8 cellular contexts compared by ENCODE assay signal in genomic region chr19:10270180-10270615, GRCh38. TPM values are rescaled to one million over a fixed set of nuclear protein-coding genes. Genes with fewer than 3 reads are reported as not detected.
DNase-seq lines count a peak whose midpoint lies in the region; ATAC-seq and TF ChIP-seq lines count a peak whose summit lies in the region.

No MANE protein-coding gene starts in this region.

- H3K4me3 ChIP-seq in AG10803 (ENCODE audit: low read length) = peak overlapping the region; percentile 33
- peak overlapping the region; percentile 69 for H3K4me3 ChIP-seq in fibroblast of the aortic adventitia (ENCODE audit: low read depth, low read length)
- peak overlapping the region; percentile 44 to 48 for H3K4me3 ChIP-seq in vagina

- intact Hi-C loops in vagina (cut with DNase I) = loop anchor here (5.0 kb wide), 1 partner anchor 62 kb away; the partner anchor contains the start of gene RAVER1

- no peaks in the 10 kb centered on the region for H3K36me3 ChIP-seq in vagina

- no peaks in the 10 kb centered on the region for H3K27me3 ChIP-seq in vagina

- H3K27ac Mint-ChIP-seq in activated T-cell treated with anti-CD3 and anti-CD28 coated beads, Interleukin-2, amount 50 U/mL, for 24 hours = peak overlapping the region; percentile 97
- peak overlapping the region; percentile 78 for H3K27ac Mint-ChIP-seq in osteocyte (ENCODE audit: unreplicated experiment)

- H3K4me1 Mint-ChIP-seq in activated T-cell treated with anti-CD3 and anti-CD28 coated beads, Interleukin-2, amount 50 U/mL, for 24 hours (ENCODE audit: low read depth) = peaks cover 42% of the 10 kb centered on the region
- H3K4me1 Mint-ChIP-seq in osteocyte (ENCODE audit: unreplicated experiment) = peaks cover 23% of the 10 kb centered on the region

- H3K4me1 ChIP-seq in vagina = peaks cover 17% of the 10 kb centered on the region

- DNase-seq in AG10803 (ENCODE audit: low read depth) (no peak), NCI-H69 (lab: John Stamatoyannopoulos, UW) (peak; percentile 33), fibroblast of the aortic adventitia (ENCODE audit: low read depth) (no peak), osteocyte (ENCODE audit: extremely low spot score, unreplicated experiment) (peak; percentile 83), vagina (ENCODE audit: extremely low spot score in 2 of 2) (no peak), cortex of kidney (lab: John Stamatoyannopoulos, UW) (no peak)
- peak; percentile 81 for DNase-seq in activated T-cell treated with anti-CD3 and anti-CD28 coated beads, Interleukin-2, amount 50 U/mL, for 24 hours

- peak overlapping the region; percentile 86 for H3K4me3 Mint-ChIP-seq in activated T-cell treated with anti-CD3 and anti-CD28 coated beads, Interleukin-2, amount 50 U/mL, for 24 hours
- peak overlapping the region; percentile 71 for H3K4me3 Mint-ChIP-seq in osteocyte (ENCODE audit: unreplicated experiment)

- no peak for TF ChIP-seq POLR2A in vagina (IDR thresholded peaks at IDR 0.05)

- H3K27ac ChIP-seq in vagina = peak overlapping the region; percentile 68

- no peaks in the 10 kb centered on the region for H3K27me3 Mint-ChIP-seq in activated T-cell treated with anti-CD3 and anti-CD28 coated beads, Interleukin-2, amount 50 U/mL, for 24 hours
- H3K27me3 Mint-ChIP-seq in osteocyte (ENCODE audit: unreplicated experiment) = no peaks in the 10 kb centered on the region

- peaks cover 34% of the 10 kb centered on the region for H3K36me3 Mint-ChIP-seq in activated T-cell treated with anti-CD3 and anti-CD28 coated beads, Interleukin-2, amount 50 U/mL, for 24 hours (ENCODE audit: low read depth)
- peaks cover 6% of the 10 kb centered on the region for H3K36me3 Mint-ChIP-seq in osteocyte (ENCODE audit: unreplicated experiment)

- no peaks in the 10 kb centered on the region for H3K9me3 Mint-ChIP-seq in activated T-cell treated with anti-CD3 and anti-CD28 coated beads, Interleukin-2, amount 50 U/mL, for 24 hours
- no peaks in the 10 kb centered on the region for H3K9me3 Mint-ChIP-seq in osteocyte (ENCODE audit: unreplicated experiment)

- TF ChIP-seq CTCF in AG10803 (conservative IDR thresholded peaks at IDR 0.05; ENCODE audit: low read length) (no peak), fibroblast of the aortic adventitia (IDR thresholded peaks at IDR 0.05; ENCODE audit: insufficient read depth, low read length) (no peak), osteocyte (IDR thresholded peaks at IDR 0.05) (no peak), vagina (IDR thresholded peaks at IDR 0.05) (no peak)

- no peaks in the 10 kb centered on the region for H3K9me3 ChIP-seq in vagina

- ATAC-seq in GM21447 (IDR thresholded peaks at IDR 0.05; ENCODE audit: unreplicated experiment) = peak; percentile 39

RNA-seq across cellular contexts. Expression of gene ICAM1, which starts 0.7 kb away (rescaled TPM):
- 6.5 and 45.7 TPM in 2 replicates for total RNA-seq in fibroblast of the aortic adventitia (ENCODE audit: low replicate concordance)
- total RNA-seq in osteocyte = 31.8 and 35.5 TPM in 2 replicates
- 22.3 TPM for total RNA-seq in vagina

RNA-seq across cellular contexts. Expression of gene ICAM4, which starts 16.6 kb away (rescaled TPM):
- total RNA-seq in fibroblast of the aortic adventitia (ENCODE audit: low replicate concordance) (0.27 and 0.98 TPM in 2 replicates), osteocyte (not detected in 2 replicates), vagina (not detected)

RNA-seq across cellular contexts. Expression of gene MRPL4, which starts 18.2 kb away (rescaled TPM):
- total RNA-seq in fibroblast of the aortic adventitia (ENCODE audit: low replicate concordance) (23.1 and 33.9 TPM in 2 replicates), osteocyte (53.4 and 57.0 TPM in 2 replicates), vagina (55.0 TPM)

RNA-seq across cellular contexts. Expression of gene ICAM5, which starts 19.6 kb away (rescaled TPM):
- total RNA-seq in fibroblast of the aortic adventitia (ENCODE audit: low replicate concordance) (1.2 and 4.4 TPM in 2 replicates), osteocyte (1.7 and 2.0 TPM in 2 replicates), vagina (2.0 TPM)

RNA-seq across cellular contexts. Expression of gene S1PR2, which starts 39.1 kb away (rescaled TPM):
- total RNA-seq in fibroblast of the aortic adventitia (ENCODE audit: low replicate concordance) (9.7 and 44.6 TPM in 2 replicates), osteocyte (21.8 and 23.6 TPM in 2 replicates), vagina (28.2 TPM)

Comparison
In these comparisons a context has a peak if more than half of its experiments do, and no peak if none do; other contexts are left out.
1. DNase-seq: peak in NCI-H69 (single experiment), activated T-cell treated with anti-CD3 and anti-CD28 coated beads, Interleukin-2, amount 50 U/mL, for 24 hours (single experiment) and osteocyte (single experiment); none in AG10803 (single experiment), fibroblast of the aortic adventitia (single experiment), vagina (0 of 2) and cortex of kidney (single experiment).
2. Peak in every context shown above with its lines, with median percentiles within 50 percentile points of each other: H3K4me3 ChIP-seq.